6 cellular contexts compared by ENCODE assay signal in the genomic region with DNA sequence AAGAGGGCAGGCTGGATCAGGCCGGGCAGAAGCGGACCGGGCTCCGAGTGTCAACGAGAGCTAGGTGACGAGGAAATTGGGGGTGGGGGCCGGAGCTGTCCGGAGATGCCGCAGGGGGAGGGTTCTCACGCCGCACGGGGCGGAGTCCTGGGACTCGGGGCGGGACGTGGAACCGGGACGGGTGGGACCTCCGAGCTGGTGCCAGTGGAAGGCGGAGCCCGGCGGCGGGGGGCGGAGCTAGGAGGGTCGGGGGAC. TPM values are rescaled to one million over a fixed set of nuclear protein-coding genes. Genes with fewer than 3 reads are reported as not detected.
DNase-seq lines count a peak whose midpoint lies in the region; ATAC-seq and TF ChIP-seq lines count a peak whose summit lies in the region.

No MANE protein-coding gene starts in this region.

- H3K4me3 ChIP-seq in lower leg skin (ENCODE audit: low read depth, poor library complexity, severe bottlenecking): peak overlapping the region; percentile 41

- CTCF ChIA-PET in activated B cell treated with CpG ODN at 0.5 μM for 24 hours (lab: Charles Lee): interaction anchor here (0.7 to 1.3 kb wide), 4 partner anchors 9 to 60 kb away, joined by 3 to 7 read pairs (median 3); a partner anchor contains a TSS

- TF ChIP-seq CTCF in activated B cell treated with CpG ODN at 0.5 μM for 24 hours (IDR thresholded peaks at IDR 0.05) (no peak), lower leg skin (IDR thresholded peaks at IDR 0.05) (no peak)

- peak overlapping the region; percentile 91 for H3K4me3 Mint-ChIP-seq in activated B cell treated with CpG ODN at 0.5 μM for 24 hours

- ATAC-seq in GM21528 (IDR thresholded peaks at IDR 0.05; ENCODE audit: low FRiP score, unreplicated experiment): peak; percentile 66
- ATAC-seq in activated B cell treated with CpG ODN at 0.5 μM for 24 hours (ENCODE audit: low read depth): peak; percentile 81
- ATAC-seq in HG03135 (IDR thresholded peaks at IDR 0.05; ENCODE audit: unreplicated experiment): no peak

- no peaks in the 10 kb centered on the region for H3K9me3 Mint-ChIP-seq in activated B cell treated with CpG ODN at 0.5 μM for 24 hours

- no peak for TF ChIP-seq POLR2A in lower leg skin (IDR thresholded peaks at IDR 0.05)

- POLR2A ChIA-PET in activated B cell treated with CpG ODN at 0.5 μM for 24 hours (lab: Charles Lee): interaction anchor here (0.5 to 8.7 kb wide), 24 partner anchors 9 to 1649 kb away, joined by 3 to 127 read pairs (median 8); a partner anchor contains a TSS

- WGBS in lower leg skin, 2 donors: 1 to 2% methylated on average over 23 to 25 of the region's 25 CpGs

- intact Hi-C loops in activated B cell treated with CpG ODN at 0.5 μM for 24 hours (cut with micrococcal nuclease) (loop anchor here (1.0 to 10.0 kb wide), 9 partner anchors 10 to 534 kb away; a partner anchor contains a TSS), lower leg skin (cut with DNase I; ENCODE audit: low total_unique reads) (no loop called here)

- H3K36me3 Mint-ChIP-seq in activated B cell treated with CpG ODN at 0.5 μM for 24 hours (ENCODE audit: low read depth): peaks cover 54% of the 10 kb centered on the region

- no peaks in the 10 kb centered on the region for H3K27me3 Mint-ChIP-seq in activated B cell treated with CpG ODN at 0.5 μM for 24 hours

- DNase-seq in activated B cell treated with CpG ODN at 0.5 μM for 24 hours (no peak), lower leg skin (ENCODE audit: low spot score in 2 of 2) (peak in 1 of 2 donors; percentile 100), NCI-H748 (lab: John Stamatoyannopoulos, UW; ENCODE audit: unreplicated experiment) (no peak), OCI-M2 (lab: John Stamatoyannopoulos, UW; ENCODE audit: unreplicated experiment) (no peak)

- H3K4me1 Mint-ChIP-seq in activated B cell treated with CpG ODN at 0.5 μM for 24 hours: peaks cover 74% of the 10 kb centered on the region

- peak overlapping the region; percentile 98 for H3K27ac Mint-ChIP-seq in activated B cell treated with CpG ODN at 0.5 μM for 24 hours

RNA-seq across cellular contexts. Expression of a gene that starts 0.2 kb away (rescaled TPM):
- total RNA-seq in activated B cell treated with CpG ODN at 0.5 μM for 24 hours (31.4 and 39.4 TPM in 2 replicates), lower leg skin (10 to 100 TPM; 47.7 to 70.3 (median 56.4) TPM)

RNA-seq across cellular contexts. Expression of a gene that starts 5.6 kb away (rescaled TPM):
- total RNA-seq in activated B cell treated with CpG ODN at 0.5 μM for 24 hours: 112 and 127 TPM in 2 replicates
- total RNA-seq in lower leg skin: 100 to 1,000 TPM; 178 to 230 (median 203) TPM

RNA-seq across cellular contexts. Expression of a gene that starts 6.7 kb away (rescaled TPM):
- total RNA-seq in activated B cell treated with CpG ODN at 0.5 μM for 24 hours (86.7 and 97.4 TPM in 2 replicates), lower leg skin (10 to 100 TPM; 45.9 to 71.2 (median 65.6) TPM)

RNA-seq across cellular contexts. Expression of a gene that starts 10.2 kb away (rescaled TPM):
- total RNA-seq in activated B cell treated with CpG ODN at 0.5 μM for 24 hours (7.9 and 8.1 TPM in 2 replicates), lower leg skin (10 to 100 TPM; 30.5 to 38.4 (median 37.4) TPM)

RNA-seq across cellular contexts. Expression of a gene that starts 10.8 kb away (rescaled TPM):
- total RNA-seq in activated B cell treated with CpG ODN at 0.5 μM for 24 hours (47.5 and 53.3 TPM in 2 replicates), lower leg skin (10 to 100 TPM; 19.2 to 37.6 (median 30.8) TPM)
